In the genomic region with DNA sequence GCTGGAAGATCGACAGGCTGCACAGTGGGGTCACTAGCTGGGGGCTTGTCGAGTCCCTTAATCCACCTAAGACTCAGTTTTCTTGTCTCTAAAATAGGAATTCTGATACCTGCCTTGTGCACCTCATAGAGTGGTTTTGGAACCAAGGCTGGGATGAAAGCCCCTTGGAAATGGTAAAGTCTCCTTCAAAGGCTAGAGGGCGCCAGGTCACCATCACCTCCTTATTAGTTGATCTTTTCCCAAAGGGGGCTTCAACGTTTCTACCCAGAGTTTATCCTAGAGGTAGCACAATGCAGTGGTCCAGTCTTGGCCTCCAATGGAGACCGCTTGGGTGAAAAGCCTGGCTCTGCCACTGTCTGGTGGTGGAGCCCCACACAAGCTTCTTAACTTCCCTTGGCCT, we compare ENCODE assay signal across 1 cellular context.
TF ChIP-seq lines count a peak whose summit lies in the region.

No MANE protein-coding gene starts in this region.

TF ChIP-seq in HCT116, 20 proteins besides CTCF, POLR2A, EP300 and RAD21 (continued from another document):
- TF ChIP-seq POLR2AphosphoS5 (IDR thresholded peaks at IDR 0.05; ENCODE audit: low read depth, low read length): no peak
